Comparison of ENCODE assay signal across 17 cellular contexts in the genomic region with DNA sequence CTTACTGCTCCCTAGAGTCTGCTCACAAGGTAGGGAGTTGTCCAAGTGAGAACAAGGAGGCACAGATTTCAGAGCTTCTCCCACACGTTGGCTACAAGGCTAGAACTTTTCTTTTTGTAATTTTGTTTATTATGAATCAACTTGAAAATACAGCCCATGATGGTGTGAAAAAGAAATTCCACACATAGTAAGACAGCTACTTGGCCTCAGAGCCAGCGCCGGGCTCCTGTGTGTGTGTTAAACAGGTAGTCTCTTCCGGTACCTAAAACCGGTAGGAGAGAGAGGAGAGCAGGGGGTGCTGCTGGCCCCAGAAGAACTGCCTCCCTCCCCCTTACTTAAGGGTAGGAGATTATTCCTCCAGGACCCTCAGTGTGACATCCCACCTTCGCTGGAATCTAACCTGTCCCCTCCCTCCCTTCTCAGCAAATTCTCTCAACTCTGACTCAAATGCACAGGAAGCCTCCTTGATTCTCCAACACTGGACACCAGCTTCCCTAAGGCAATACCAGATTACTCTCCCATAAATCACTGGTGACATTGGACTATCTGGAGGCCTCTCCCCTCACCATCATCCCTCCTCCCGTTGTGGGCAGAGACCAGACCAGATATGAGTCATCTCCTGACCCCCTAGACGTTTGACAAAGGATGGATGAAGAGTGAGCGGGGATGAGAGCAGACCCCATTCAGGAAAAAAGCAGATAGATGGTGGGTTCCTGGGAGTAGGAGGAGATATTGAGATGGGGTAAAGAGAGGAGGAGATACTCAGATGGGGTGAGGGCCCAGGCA. TPM values are rescaled to one million over a fixed set of nuclear protein-coding genes. Genes with fewer than 3 reads are reported as not detected.
DNase-seq lines count a peak whose midpoint lies in the region; ATAC-seq lines count a peak whose summit lies in the region.
"Had no signal": no experiment of that assay in that cellular context is flagged by ENCODE, and none has a peak within 500 bp of the region (broad histone marks: within the 10 kb centered on the region; RNA-seq: fewer than 3 reads in every experiment).

No MANE protein-coding gene starts in this region.

- H3K9ac ChIP-seq in BLaER1 = 0 out of 2 replicates have a peak overlapping the region, but pooled peaks have one; percentile 2
- H3K9ac ChIP-seq: KMS-11 had no signal

- peaks cover 17% of the 10 kb centered on the region for H3K4me1 Mint-ChIP-seq in central memory CD8-positive, alpha-beta T cell
- peaks cover 10 to 18% (median 15%) of the 10 kb centered on the region in 4 donors for H3K4me1 Mint-ChIP-seq in naive thymus-derived CD8-positive, alpha-beta T cell

- H3K9me3 Mint-ChIP-seq in central memory CD8-positive, alpha-beta T cell = no peaks in the 10 kb centered on the region
- H3K9me3 Mint-ChIP-seq in naive thymus-derived CD8-positive, alpha-beta T cell = no peaks in the 10 kb centered on the region
- H3K9me3 Mint-ChIP-seq: activated CD4-positive, alpha-beta memory T cell treated with anti-CD3 and anti-CD28 coated beads for 36 hours; activated T-cell treated with anti-CD3 and anti-CD28 coated beads, Interleukin-2, amount 50 U/mL, for 72 hours had no signal

- POLR2A ChIA-PET in naive thymus-derived CD8-positive, alpha-beta T cell (lab: Charles Lee) = interaction anchor here (0.6 to 2.9 kb wide), 3 partner anchors 13 to 327 kb away, joined by 3 to 7 read pairs (median 4); a partner anchor contains a TSS

- H3K27me3 ChIP-seq in BLaER1 (no peaks in the 10 kb centered on the region), H7 (ENCODE audit: control insufficient read depth, insufficient read depth, low read length) (peaks cover 2% of the 10 kb centered on the region; the same call in 1 of the 2 replicates)
- H3K27me3 ChIP-seq: adrenal gland, right lobe of liver had no signal

- H3K27me3 Mint-ChIP-seq in central memory CD8-positive, alpha-beta T cell = no peaks in the 10 kb centered on the region
- H3K27me3 Mint-ChIP-seq in naive thymus-derived CD8-positive, alpha-beta T cell = no peaks in the 10 kb centered on the region
- H3K27me3 Mint-ChIP-seq: activated CD4-positive, alpha-beta memory T cell treated with anti-CD3 and anti-CD28 coated beads for 36 hours had no signal

- no peaks in the 10 kb centered on the region for H4K20me1 ChIP-seq in BLaER1

- DNase-seq in H7 (peak; percentile 20), NCI-H2107 treated with DMSO at 0.1 percent for 48 hours (lab: John Stamatoyannopoulos, UW; ENCODE audit: unreplicated experiment) (no peak), NCI-H524 treated with DMSO at 0.1 percent for 48 hours (lab: John Stamatoyannopoulos, UW) (no peak), SKM-1 treated with dmso at 0.1 percent for 144 hours (lab: John Stamatoyannopoulos, UW; ENCODE audit: unreplicated experiment) (no peak), T1000 (lab: John Stamatoyannopoulos, UW) (no peak)
- DNase-seq in central memory CD8-positive, alpha-beta T cell (ENCODE audit: low spot score in 2 of 2) = no peak
- peak in 1 of 10 donors; percentile 23 for DNase-seq in naive thymus-derived CD8-positive, alpha-beta T cell
- DNase-seq: Calu3, left cardiac atrium, SW 1271 had no signal

- peak overlapping the region; percentile 62 for H3K4me2 ChIP-seq in BLaER1
- H3K4me2 ChIP-seq: KMS-11 had no signal

- H3K27ac Mint-ChIP-seq in central memory CD8-positive, alpha-beta T cell (ENCODE audit: low read depth) = peak overlapping the region; percentile 85
- peak overlapping the region in 9 of 10 donors; percentile 2 to 92 (median 82) for H3K27ac Mint-ChIP-seq in naive thymus-derived CD8-positive, alpha-beta T cell
- H3K27ac Mint-ChIP-seq: activated CD4-positive, alpha-beta memory T cell treated with anti-CD3 and anti-CD28 coated beads for 36 hours had no signal

- no peaks in the 10 kb centered on the region for H3K36me3 ChIP-seq in BLaER1
- H3K36me3 ChIP-seq in H7 (replicated peaks; ENCODE audit: control insufficient read depth, insufficient read depth, low read length) = no peaks in the 10 kb centered on the region
- H3K36me3 ChIP-seq: adrenal gland, right lobe of liver had no signal

- peaks cover 33% of the 10 kb centered on the region for H3K4me1 ChIP-seq in BLaER1
- H3K4me1 ChIP-seq: right lobe of liver had no signal

- peak overlapping the region; percentile 24; the same call in 1 of the 2 replicates for H3K27ac ChIP-seq in BLaER1
- H3K27ac ChIP-seq: adrenal gland, HL-60, KMS-11, right lobe of liver had no signal

- peaks cover 8% of the 10 kb centered on the region for H3K36me3 Mint-ChIP-seq in central memory CD8-positive, alpha-beta T cell (ENCODE audit: insufficient read depth)
- no peaks in the 10 kb centered on the region for H3K36me3 Mint-ChIP-seq in naive thymus-derived CD8-positive, alpha-beta T cell
- H3K36me3 Mint-ChIP-seq: activated CD4-positive, alpha-beta memory T cell treated with anti-CD3 and anti-CD28 coated beads for 36 hours had no signal

- no peak for ATAC-seq in central memory CD8-positive, alpha-beta T cell (replicated peaks; ENCODE audit: extremely low read depth, poor library complexity, severe bottlenecking)
- no peak for ATAC-seq in naive thymus-derived CD8-positive, alpha-beta T cell
- ATAC-seq: activated T-cell treated with anti-CD3 and anti-CD28 coated beads, Interleukin-2, amount 50 U/mL, for 72 hours; left cardiac atrium; right lobe of liver had no signal

- no peak overlapping the region for H3K4me3 ChIP-seq in BLaER1
- H3K4me3 ChIP-seq in H7 (ENCODE audit: insufficient read depth, low read depth, low read length) = no peak overlapping the region
- H3K4me3 ChIP-seq: adrenal gland, right lobe of liver had no signal

- H3K9me3 ChIP-seq in BLaER1 = no peaks in the 10 kb centered on the region
- H3K9me3 ChIP-seq: adrenal gland, right lobe of liver had no signal

- H3K4me3 Mint-ChIP-seq in central memory CD8-positive, alpha-beta T cell = no peak overlapping the region
- peak overlapping the region in 1 of 10 donors; percentile 31 for H3K4me3 Mint-ChIP-seq in naive thymus-derived CD8-positive, alpha-beta T cell
- H3K4me3 Mint-ChIP-seq: activated CD4-positive, alpha-beta memory T cell treated with anti-CD3 and anti-CD28 coated beads for 36 hours had no signal

RNA-seq across cellular contexts. Expression of a gene that starts 4.5 kb away (rescaled TPM):
- total RNA-seq in H7 (2014; rRNA removed; shearing (Covaris generic)) = 34.7 and 38.2 TPM in 2 replicates
- 10 to 100 TPM; 49.9 to 53.4 TPM for total RNA-seq in naive thymus-derived CD8-positive, alpha-beta T cell
- polyA plus RNA-seq in naive thymus-derived CD8-positive, alpha-beta T cell = 10 to 100 TPM; 11.7 to 26.0 (median 17.4) TPM

RNA-seq across cellular contexts. Expression of a gene that starts 8.9 kb away (rescaled TPM):
- total RNA-seq in H7 (2014; rRNA removed; shearing (Covaris generic)) = not detected in 2 replicates
- total RNA-seq in naive thymus-derived CD8-positive, alpha-beta T cell = not detected
- not detected for polyA plus RNA-seq in naive thymus-derived CD8-positive, alpha-beta T cell
- total RNA-seq: Calu3, right lobe of liver had no signal

RNA-seq across cellular contexts. Expression of a gene that starts 12.2 kb away (rescaled TPM):
- 2.3 and 6.5 TPM in 2 replicates for total RNA-seq in H7 (2014; rRNA removed; shearing (Covaris generic))
- 1 to 10 TPM; 1.8 to 4.4 TPM for total RNA-seq in naive thymus-derived CD8-positive, alpha-beta T cell
- polyA plus RNA-seq in naive thymus-derived CD8-positive, alpha-beta T cell = 1 to 10 TPM in 1 of 3 donors, under 1 TPM in 2; 0.33 to 3.5 (median 0.44) TPM

RNA-seq across cellular contexts. Expression of a gene that starts 22.9 kb away (rescaled TPM):
- total RNA-seq in H7 (2014; rRNA removed; shearing (Covaris generic)) = 0.07 and 0.55 TPM in 2 replicates
- total RNA-seq in naive thymus-derived CD8-positive, alpha-beta T cell = 100 to 1,000 TPM; 326 to 331 TPM
- 10 to 100 TPM; 30.9 to 43.8 (median 33.5) TPM for polyA plus RNA-seq in naive thymus-derived CD8-positive, alpha-beta T cell
